ENCODE assay signal across 21 cellular contexts in the genomic region with DNA sequence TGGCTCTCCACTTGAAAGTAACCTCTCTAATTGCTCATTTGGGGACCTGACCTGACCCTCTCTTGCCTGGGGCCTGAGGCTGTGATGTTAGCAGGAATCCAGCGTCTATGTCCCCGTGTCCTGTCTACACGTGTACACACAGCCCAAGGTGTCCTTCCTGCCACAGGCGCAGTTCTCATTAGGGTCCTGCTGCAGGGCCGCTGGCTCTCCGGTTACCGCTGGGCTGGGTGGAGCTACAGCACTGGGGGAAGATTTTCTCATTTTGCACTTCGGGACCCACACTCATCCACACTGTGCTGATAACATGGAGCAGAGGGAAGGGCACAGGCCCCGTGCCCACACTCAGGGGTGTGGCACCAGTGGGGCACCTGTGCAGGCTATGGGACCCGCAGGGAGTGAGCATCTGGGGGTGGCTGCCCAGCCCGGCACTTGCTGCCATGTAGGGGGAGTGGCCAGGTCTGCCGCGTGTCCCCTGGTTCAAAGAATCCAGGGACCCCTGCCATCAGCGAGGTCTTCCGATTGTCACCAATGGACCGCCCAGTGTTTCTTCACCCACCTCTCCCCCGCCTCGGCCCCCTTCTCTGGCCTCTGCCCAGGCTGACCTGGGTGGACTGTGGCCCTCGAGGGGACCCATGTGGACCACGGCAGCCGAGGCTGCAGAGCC.
"Had no signal": no experiment of that assay in that cellular context is flagged by ENCODE, and none has a peak within 500 bp of the region (broad histone marks: within the 10 kb centered on the region; RNA-seq: fewer than 3 reads in every experiment).

No MANE protein-coding gene starts in this region.

- H2AFZ ChIP-seq: parathyroid adenoma had no signal

- DNase-seq: cortex of kidney; effector CD4-positive, alpha-beta T cell; foreskin fibroblast; gastrocnemius medialis; left ventricle myocardium superior; mucosa of descending colon; naive B cell; stimulated activated CD4-positive, alpha-beta T cell treated with anti-CD3 and anti-CD28 coated beads, Interleukin-2, amount 100 ng/mL, for 48 hours; stimulated activated naive CD4-positive, alpha-beta T cell; stimulated activated naive CD8-positive, alpha-beta T cell treated with anti-CD3 and anti-CD28 coated beads, Interleukin-15, amount 100 ng/mL, for 72 hours; transverse colon had no signal

- H3K4me3 Mint-ChIP-seq: memory B cell; mesothelial cell of epicardium; stimulated activated naive CD8-positive, alpha-beta T cell treated with anti-CD3 and anti-CD28 coated beads, Interleukin-15, amount 100 ng/mL, for 72 hours had no signal

- H3K36me3 ChIP-seq: gastrocnemius medialis, neutrophil, prostate gland, right atrium auricular region, suprapubic skin, transverse colon, vagina had no signal

- H3K27ac Mint-ChIP-seq: memory B cell; mesothelial cell of epicardium; stimulated activated naive CD8-positive, alpha-beta T cell treated with anti-CD3 and anti-CD28 coated beads, Interleukin-15, amount 100 ng/mL, for 72 hours had no signal

- H3K9me3 Mint-ChIP-seq: memory B cell; mesothelial cell of epicardium; naive B cell; stimulated activated naive CD8-positive, alpha-beta T cell treated with anti-CD3 and anti-CD28 coated beads, Interleukin-15, amount 100 ng/mL, for 72 hours had no signal

- H3K27me3 ChIP-seq: right atrium auricular region, vagina had no signal

- H3K4me3 ChIP-seq: gastrocnemius medialis, lung, mucosa of descending colon, prostate gland, right atrium auricular region, suprapubic skin, transverse colon, vagina had no signal

- H3K36me3 Mint-ChIP-seq: memory B cell, mesothelial cell of epicardium, naive B cell had no signal

- H3K9ac ChIP-seq: parathyroid adenoma had no signal

- H3K9me3 ChIP-seq: gastrocnemius medialis, mucosa of descending colon, neutrophil, prostate gland, right atrium auricular region, suprapubic skin, transverse colon, vagina had no signal

- ATAC-seq: gastrocnemius medialis; left ventricle myocardium superior; mucosa of descending colon; sciatic nerve; stimulated activated naive CD8-positive, alpha-beta T cell treated with anti-CD3 and anti-CD28 coated beads, Interleukin-15, amount 100 ng/mL, for 72 hours had no signal

- H3K27ac ChIP-seq: gastrocnemius medialis, neutrophil, parathyroid adenoma, prostate gland, right atrium auricular region, suprapubic skin, transverse colon, vagina had no signal

- H3K79me2 ChIP-seq: parathyroid adenoma had no signal

- H3K4me1 ChIP-seq: gastrocnemius medialis, parathyroid adenoma, prostate gland, right atrium auricular region had no signal
